ENCODE assay signal across 9 cellular contexts in the genomic region with DNA sequence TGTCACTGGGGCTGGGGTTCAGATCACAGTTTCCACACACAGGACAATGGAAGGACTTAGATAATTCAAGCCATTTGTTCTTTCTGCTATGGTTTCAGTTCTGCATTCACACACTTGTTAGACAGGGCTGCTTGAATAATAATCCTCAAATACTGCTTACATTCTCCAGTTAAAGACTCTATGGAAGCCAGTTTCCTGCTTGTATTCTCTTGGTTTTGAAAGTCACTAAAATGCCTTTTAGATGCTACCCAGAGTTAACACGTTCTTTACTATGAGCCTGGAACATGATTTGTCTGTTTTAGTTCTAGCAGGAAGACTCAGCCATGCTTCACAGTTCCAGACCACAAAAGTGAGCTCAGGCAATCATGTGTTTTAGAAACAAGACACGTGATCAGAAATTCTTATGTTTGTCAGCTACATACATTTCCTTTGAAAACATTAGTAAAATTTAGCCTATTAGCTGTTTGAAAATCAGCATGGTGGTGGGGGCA.
DNase-seq lines count a peak whose midpoint lies in the region; ATAC-seq and TF ChIP-seq lines count a peak whose summit lies in the region.
"Had no signal": no experiment of that assay in that cellular context is flagged by ENCODE, and none has a peak within 500 bp of the region (broad histone marks: within the 10 kb centered on the region; RNA-seq: fewer than 3 reads in every experiment).

No MANE protein-coding gene starts in this region.

- ATAC-seq in GM18519 (IDR thresholded peaks at IDR 0.05; ENCODE audit: low FRiP score, unreplicated experiment) (peak; percentile 91), HG02759 (IDR thresholded peaks at IDR 0.05; ENCODE audit: unreplicated experiment) (peak; percentile 91), mucosa of descending colon (peak; percentile 59), SK-N-SH treated with all-trans-retinoic acid at 6 μM for 48 hours (no peak)

- no peak overlapping the region for H3K4me3 Mint-ChIP-seq in activated naive CD4-positive, alpha-beta T cell treated with anti-CD3 and anti-CD28 coated beads, Interleukin-2, amount 10 ng/mL, durations not matched to agents 7 days and 5 days
- H3K4me3 Mint-ChIP-seq: activated naive CD8-positive, alpha-beta T cell treated with anti-CD3 and anti-CD28 coated beads, Interleukin-2, amount 10 ng/mL, durations not matched to agents 7 days and 5 days had no signal

- no peaks in the 10 kb centered on the region for H3K4me1 ChIP-seq in mucosa of descending colon (ENCODE audit: low read depth)

- DNase-seq in NOMO-1 (lab: John Stamatoyannopoulos, UW; ENCODE audit: unreplicated experiment in 2 of 2) (peak; percentile 39 to 85), mucosa of descending colon (no peak), NCI-H345 (lab: John Stamatoyannopoulos, UW) (no peak), NCI-H2107 treated with DMSO at 0.1 percent for 48 hours (lab: John Stamatoyannopoulos, UW; ENCODE audit: unreplicated experiment) (no peak)
- no peak for DNase-seq in activated naive CD4-positive, alpha-beta T cell treated with anti-CD3 and anti-CD28 coated beads, Interleukin-2, amount 10 ng/mL, durations not matched to agents 7 days and 5 days
- DNase-seq: activated naive CD8-positive, alpha-beta T cell treated with anti-CD3 and anti-CD28 coated beads, Interleukin-2, amount 10 ng/mL, durations not matched to agents 7 days and 5 days had no signal

- no peaks in the 10 kb centered on the region for H3K9me3 Mint-ChIP-seq in activated naive CD4-positive, alpha-beta T cell treated with anti-CD3 and anti-CD28 coated beads, Interleukin-2, amount 10 ng/mL, durations not matched to agents 7 days and 5 days
- H3K9me3 Mint-ChIP-seq: activated naive CD8-positive, alpha-beta T cell treated with anti-CD3 and anti-CD28 coated beads, Interleukin-2, amount 10 ng/mL, durations not matched to agents 7 days and 5 days had no signal

- H3K4me1 Mint-ChIP-seq in activated naive CD4-positive, alpha-beta T cell treated with anti-CD3 and anti-CD28 coated beads, Interleukin-2, amount 10 ng/mL, durations not matched to agents 7 days and 5 days: peaks cover 7% of the 10 kb centered on the region

- H3K9me3 ChIP-seq in mucosa of descending colon: no peaks in the 10 kb centered on the region

- H3K36me3 ChIP-seq in mucosa of descending colon (ENCODE audit: low read depth): no peaks in the 10 kb centered on the region

- H3K27ac Mint-ChIP-seq in activated naive CD4-positive, alpha-beta T cell treated with anti-CD3 and anti-CD28 coated beads, Interleukin-2, amount 10 ng/mL, durations not matched to agents 7 days and 5 days: no peak overlapping the region
- H3K27ac Mint-ChIP-seq: activated naive CD8-positive, alpha-beta T cell treated with anti-CD3 and anti-CD28 coated beads, Interleukin-2, amount 10 ng/mL, durations not matched to agents 7 days and 5 days had no signal

- CTCF ChIA-PET in activated naive CD4-positive, alpha-beta T cell treated with anti-CD3 and anti-CD28 coated beads, Interleukin-2, amount 10 ng/mL, durations not matched to agents 7 days and 5 days (lab: Charles Lee): no interaction called here

- no peak overlapping the region for H3K4me3 ChIP-seq in mucosa of descending colon

- intact Hi-C loops in mucosa of descending colon (cut with DNase I, micrococcal nuclease): no loop called here

- TF ChIP-seq CTCF in mucosa of descending colon (IDR thresholded peaks at IDR 0.05): no peak

- H3K36me3 Mint-ChIP-seq in activated naive CD4-positive, alpha-beta T cell treated with anti-CD3 and anti-CD28 coated beads, Interleukin-2, amount 10 ng/mL, durations not matched to agents 7 days and 5 days: no peaks in the 10 kb centered on the region
- H3K36me3 Mint-ChIP-seq: activated naive CD8-positive, alpha-beta T cell treated with anti-CD3 and anti-CD28 coated beads, Interleukin-2, amount 10 ng/mL, durations not matched to agents 7 days and 5 days had no signal

- H3K27me3 Mint-ChIP-seq in activated naive CD4-positive, alpha-beta T cell treated with anti-CD3 and anti-CD28 coated beads, Interleukin-2, amount 10 ng/mL, durations not matched to agents 7 days and 5 days: peaks cover 4% of the 10 kb centered on the region

TF ChIP-seq in SK-N-SH treated with all-trans-retinoic acid at 6 μM for 48 hours, 23 proteins besides CTCF, POLR2A, EP300 and RAD21:
- TF ChIP-seq TCF4 (CRISPR knock-in tag; IDR thresholded peaks at IDR 0.05; ENCODE audit: borderline replicate concordance): no peak
- no peak for TF ChIP-seq TOX (CRISPR knock-in tag; IDR thresholded peaks at IDR 0.05; ENCODE audit: borderline replicate concordance)
- no peak for TF ChIP-seq CREB5 (CRISPR knock-in tag; IDR thresholded peaks at IDR 0.05; ENCODE audit: low read depth)
- no peak for TF ChIP-seq ZFP30 (CRISPR knock-in tag; IDR thresholded peaks at IDR 0.05)
- TF ChIP-seq ARNTL (CRISPR knock-in tag; IDR thresholded peaks at IDR 0.05; ENCODE audit: borderline replicate concordance, low read depth): no peak
- no peak for TF ChIP-seq CSDC2 (CRISPR knock-in tag; IDR thresholded peaks at IDR 0.05)
- TF ChIP-seq BACH2 (CRISPR knock-in tag; IDR thresholded peaks at IDR 0.05; ENCODE audit: borderline replicate concordance): no peak
- no peak for TF ChIP-seq ISL1 (CRISPR knock-in tag; IDR thresholded peaks at IDR 0.05)
- TF ChIP-seq RARB (CRISPR knock-in tag; IDR thresholded peaks at IDR 0.05): no peak
- TF ChIP-seq ZFP3 (CRISPR knock-in tag; IDR thresholded peaks at IDR 0.05): no peak
- no peak for TF ChIP-seq ESRRG (CRISPR knock-in tag; IDR thresholded peaks at IDR 0.05)
- TF ChIP-seq, protein P1, sequence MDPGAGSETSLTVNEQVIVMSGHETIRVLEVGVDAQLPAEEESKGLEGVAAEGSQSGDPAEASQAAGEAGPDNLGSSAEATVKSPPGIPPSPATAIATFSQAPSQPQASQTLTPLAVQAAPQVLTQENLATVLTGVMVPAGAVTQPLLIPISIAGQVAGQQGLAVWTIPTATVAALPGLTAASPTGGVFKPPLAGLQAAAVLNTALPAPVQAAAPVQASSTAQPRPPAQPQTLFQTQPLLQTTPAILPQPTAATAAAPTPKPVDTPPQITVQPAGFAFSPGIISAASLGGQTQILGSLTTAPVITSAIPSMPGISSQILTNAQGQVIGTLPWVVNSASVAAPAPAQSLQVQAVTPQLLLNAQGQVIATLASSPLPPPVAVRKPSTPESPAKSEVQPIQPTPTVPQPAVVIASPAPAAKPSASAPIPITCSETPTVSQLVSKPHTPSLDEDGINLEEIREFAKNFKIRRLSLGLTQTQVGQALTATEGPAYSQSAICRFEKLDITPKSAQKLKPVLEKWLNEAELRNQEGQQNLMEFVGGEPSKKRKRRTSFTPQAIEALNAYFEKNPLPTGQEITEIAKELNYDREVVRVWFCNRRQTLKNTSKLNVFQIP (CRISPR knock-in tag; IDR thresholded peaks at IDR 0.05; ENCODE audit: borderline replicate concordance, low read depth): no peak
- no peak for TF ChIP-seq ZNF565 (CRISPR knock-in tag; conservative IDR thresholded peaks at IDR 0.05; ENCODE audit: low read depth)
- no peak for TF ChIP-seq PATZ1 (CRISPR knock-in tag; IDR thresholded peaks at IDR 0.05; ENCODE audit: borderline replicate concordance)
TF ChIP-seq in SK-N-SH treated with all-trans-retinoic acid at 6 μM for 48 hours: peak in this region for 0.

Comparison
In these comparisons a context has a peak if more than half of its experiments do, and no peak if none do; other contexts are left out.
1. DNase-seq: peak in NOMO-1 (2 of 2); none in mucosa of descending colon (0 of 3), NCI-H345 (single experiment), NCI-H2107 treated with DMSO at 0.1 percent for 48 hours (single experiment) and activated naive CD4-positive, alpha-beta T cell treated with anti-CD3 and anti-CD28 coated beads, Interleukin-2, amount 10 ng/mL, durations not matched to agents 7 days and 5 days (single experiment).